In genomic region chr16:75148311-75149195, GRCh38 we compare ENCODE assay signal across 1 cellular context.
TF ChIP-seq lines count a peak whose summit lies in the region.

TSS of gene ZFP1 (plus strand) at chr16:75148524. CDS start at chr16:75152952, 4,428 bp downstream.

TF ChIP-seq in HepG2, 621 proteins besides CTCF, POLR2A, EP300 and RAD21 (continued from another document and continues in another):
- TF ChIP-seq PAXIP1 (CRISPR knock-in tag; conservative IDR thresholded peaks at IDR 0.05) (peak; percentile 67), ATRX (CRISPR knock-in tag; IDR thresholded peaks at IDR 0.05; ENCODE audit: borderline replicate concordance) (no peak), ZNF205 (CRISPR knock-in tag; IDR thresholded peaks at IDR 0.05) (0 out of 2 replicates have a peak, but pooled peaks have one; percentile 29), ZNF124 (CRISPR knock-in tag; IDR thresholded peaks at IDR 0.05) (peak; percentile 94), NR3C1 (CRISPR knock-in tag; IDR thresholded peaks at IDR 0.05) (no peak), RELA (CRISPR knock-in tag; IDR thresholded peaks at IDR 0.05) (peak; percentile 84; the same call in 1 of the 2 replicates), CREB3 (CRISPR knock-in tag; IDR thresholded peaks at IDR 0.05) (peak; percentile 89), DNMT3B (CRISPR knock-in tag; conservative IDR thresholded peaks at IDR 0.05) (no peak), CERS6 (CRISPR knock-in tag; IDR thresholded peaks at IDR 0.05) (0 out of 2 replicates have a peak, but pooled peaks have one; percentile 63), ZNF503 (CRISPR knock-in tag; IDR thresholded peaks at IDR 0.05) (peak; percentile 55), NR2F2 (IDR thresholded peaks at IDR 0.05; ENCODE audit: borderline replicate concordance, low read depth) (no peak), CBX1 (IDR thresholded peaks at IDR 0.05; ENCODE audit: low read depth) (no peak), ZNF672 (CRISPR knock-in tag; IDR thresholded peaks at IDR 0.05) (no peak), MED8 (CRISPR knock-in tag; IDR thresholded peaks at IDR 0.05; ENCODE audit: insufficient replicate concordance) (no peak), NFE2 (CRISPR knock-in tag; IDR thresholded peaks at IDR 0.05) (no peak; the same call in 1 of the 2 replicates), ZNF354B (CRISPR knock-in tag; IDR thresholded peaks at IDR 0.05) (no peak), DMTF1 (CRISPR knock-in tag; IDR thresholded peaks at IDR 0.05) (no peak), TRIM22 (IDR thresholded peaks at IDR 0.05) (no peak), ZNF550 (CRISPR knock-in tag; IDR thresholded peaks at IDR 0.05; ENCODE audit: borderline replicate concordance) (peak; percentile 76; the same call in 1 of the 2 replicates), ZNF331 (CRISPR knock-in tag; IDR thresholded peaks at IDR 0.05) (peak; percentile 84), TRIM24 (CRISPR knock-in tag; IDR thresholded peaks at IDR 0.05) (no peak), ZBTB4 (CRISPR knock-in tag; IDR thresholded peaks at IDR 0.05; ENCODE audit: borderline replicate concordance) (peak; percentile 85), RAD51 (IDR thresholded peaks at IDR 0.05; ENCODE audit: borderline replicate concordance) (no peak), RCOR2 (CRISPR knock-in tag; IDR thresholded peaks at IDR 0.05) (peak; percentile 18; the same call in 1 of the 2 replicates), ZNF7 (CRISPR knock-in tag; IDR thresholded peaks at IDR 0.05) (no peak), SRF (IDR thresholded peaks at IDR 0.05; ENCODE audit: low read depth, low read length) (peak; percentile 64; the same call in 1 of the 2 replicates), ZNF142 (CRISPR knock-in tag; IDR thresholded peaks at IDR 0.05) (peak; percentile 82), GATAD1 (CRISPR knock-in tag; IDR thresholded peaks at IDR 0.05) (peak; percentile 76), ZBTB7B (CRISPR knock-in tag; IDR thresholded peaks at IDR 0.05) (peak; percentile 68), ZNF770 (CRISPR knock-in tag; IDR thresholded peaks at IDR 0.05) (no peak; the same call in 1 of the 2 replicates), ELF3 (CRISPR knock-in tag; IDR thresholded peaks at IDR 0.05) (0 out of 2 replicates have a peak, but pooled peaks have one; percentile 35), ZNF589 (CRISPR knock-in tag; conservative IDR thresholded peaks at IDR 0.05) (peak; percentile 54; the same call in 1 of the 2 replicates), SP1 (IDR thresholded peaks at IDR 0.05) (no peak), SP1 (CRISPR knock-in tag; IDR thresholded peaks at IDR 0.05) (peak; percentile 61), KLF6 (CRISPR knock-in tag; IDR thresholded peaks at IDR 0.05) (peak; percentile 92), ZNF781 (CRISPR knock-in tag; IDR thresholded peaks at IDR 0.05; ENCODE audit: borderline replicate concordance, not compliant biosample characterization) (peak; percentile 81), ZSCAN22 (CRISPR knock-in tag; IDR thresholded peaks at IDR 0.05) (no peak; the same call in 1 of the 2 replicates)
